11 cellular contexts compared by ENCODE assay signal in the genomic region with DNA sequence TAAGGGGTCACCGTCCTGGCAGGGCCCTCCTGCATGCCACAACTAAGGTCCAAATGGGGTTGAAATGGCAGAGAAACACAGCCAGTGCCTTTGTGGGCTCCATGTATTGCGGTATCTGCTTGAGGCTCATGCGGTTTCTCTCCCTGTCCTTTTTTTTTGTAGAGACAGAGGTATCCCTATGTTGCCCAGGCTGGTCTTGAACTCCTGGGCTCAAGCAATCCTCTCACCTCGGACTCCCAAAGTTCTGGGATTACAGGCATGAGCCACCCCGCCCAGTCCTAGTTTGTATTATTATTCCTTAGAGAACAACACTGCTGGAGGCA.
A peak's percentile ranks its signal among the peaks of the same experiment; 100 is the strongest.
DNase-seq lines count a peak whose midpoint lies in the region; ATAC-seq and TF ChIP-seq lines count a peak whose summit lies in the region.
"Had no signal": no experiment of that assay in that cellular context is flagged by ENCODE, and none has a peak within 500 bp of the region (broad histone marks: within the 10 kb centered on the region; RNA-seq: fewer than 3 reads in every experiment).

No MANE protein-coding gene starts in this region.

- H3K27me3 Mint-ChIP-seq in activated CD8-positive, alpha-beta T cell treated with anti-CD3 and anti-CD28 coated beads for 36 hours: no peaks in the 10 kb centered on the region
- no peaks in the 10 kb centered on the region for H3K27me3 Mint-ChIP-seq in activated CD8-positive, alpha-beta T cell treated with anti-CD3 and anti-CD28 coated beads, Interleukin-2, amount 10 ng/mL, durations not matched to agents 7 days and 5 days (ENCODE audit: low read depth)

- TF ChIP-seq CTCF in activated CD8-positive, alpha-beta T cell treated with anti-CD3 and anti-CD28 coated beads for 36 hours (IDR thresholded peaks at IDR 0.05): peak; percentile 20
- TF ChIP-seq CTCF in OCI-LY1 (IDR thresholded peaks at IDR 0.05; ENCODE audit: low read length) (peak; percentile 21), dorsolateral prefrontal cortex (IDR thresholded peaks at IDR 0.05 in 54 of 56, conservative IDR thresholded peaks at IDR 0.05 in 2 of 56; ENCODE audit: low read depth in 1 of 56, partially characterized antibody in 56 of 56) (peak in 25 of 56 donors; percentile 1 to 54 (median 18)), left lung (IDR thresholded peaks at IDR 0.05) (peak in 1 of 2 donors; percentile 42), colonic mucosa (IDR thresholded peaks at IDR 0.05) (no peak)

- no peaks in the 10 kb centered on the region for H3K9me2 ChIP-seq in OCI-LY1 (ENCODE audit: low read depth, low read length)

- H3K4me1 Mint-ChIP-seq in activated CD8-positive, alpha-beta T cell treated with anti-CD3 and anti-CD28 coated beads for 36 hours (ENCODE audit: low read depth): peaks cover 4% of the 10 kb centered on the region
- H3K4me1 Mint-ChIP-seq in activated CD8-positive, alpha-beta T cell treated with anti-CD3 and anti-CD28 coated beads, Interleukin-2, amount 10 ng/mL, durations not matched to agents 7 days and 5 days (ENCODE audit: low read depth): no peaks in the 10 kb centered on the region

- POLR2A ChIA-PET in activated CD8-positive, alpha-beta T cell treated with anti-CD3 and anti-CD28 coated beads for 36 hours (lab: Charles Lee): interaction anchor here (1.6 kb wide), 1 partner anchor 186 kb away, joined by 8 read pairs; no protein-coding TSS in a partner anchor
- POLR2A ChIA-PET in activated CD8-positive, alpha-beta T cell treated with anti-CD3 and anti-CD28 coated beads, Interleukin-2, amount 10 ng/mL, durations not matched to agents 7 days and 5 days (lab: Charles Lee): interaction anchor here (1.0 to 2.0 kb wide), 2 partner anchors 63 to 185 kb away, joined by 3 to 19 read pairs; no protein-coding TSS in a partner anchor

- H3K79me2 ChIP-seq in OCI-LY1 (ENCODE audit: insufficient read depth, low read length): no peaks in the 10 kb centered on the region

- no peak overlapping the region for H3K4me2 ChIP-seq in OCI-LY1 (ENCODE audit: low read length)

- no peaks in the 10 kb centered on the region for H3F3A ChIP-seq in OCI-LY1 (ENCODE audit: insufficient read depth, low read length)

- no peak overlapping the region for H3K4me3 Mint-ChIP-seq in activated CD8-positive, alpha-beta T cell treated with anti-CD3 and anti-CD28 coated beads for 36 hours
- no peak overlapping the region for H3K4me3 Mint-ChIP-seq in activated CD8-positive, alpha-beta T cell treated with anti-CD3 and anti-CD28 coated beads, Interleukin-2, amount 10 ng/mL, durations not matched to agents 7 days and 5 days
- H3K4me3 Mint-ChIP-seq: activated naive CD8-positive, alpha-beta T cell had no signal

- H3K27ac ChIP-seq in OCI-LY1 (ENCODE audit: low read depth, low read length, poor library complexity, severe bottlenecking) (no peak overlapping the region), dorsolateral prefrontal cortex (peak overlapping the region in 58 of 59 donors; percentile 3 to 89 (median 78)), skeletal muscle tissue (ENCODE audit: low read depth, low read length) (no peak overlapping the region), left lung (no peak overlapping the region), colonic mucosa (no peak overlapping the region)

- DNase-seq in activated CD8-positive, alpha-beta T cell treated with anti-CD3 and anti-CD28 coated beads for 36 hours: no peak
- no peak for DNase-seq in activated CD8-positive, alpha-beta T cell treated with anti-CD3 and anti-CD28 coated beads, Interleukin-2, amount 10 ng/mL, durations not matched to agents 7 days and 5 days
- DNase-seq in dorsolateral prefrontal cortex (no peak), left lung (no peak), NK-92 (lab: John Stamatoyannopoulos, UW; ENCODE audit: unreplicated experiment) (no peak), colonic mucosa (no peak)

- H3K4me3 ChIP-seq in OCI-LY1 (ENCODE audit: low read depth, low read length, poor library complexity, severe bottlenecking) (no peak overlapping the region), dorsolateral prefrontal cortex (peak overlapping the region in 7 of 59 donors; percentile 1 to 32 (median 23)), skeletal muscle tissue (ENCODE audit: low read length in 3 of 3) (peak overlapping the region in 1 of 3 donors; percentile 46), left lung (no peak overlapping the region), colonic mucosa (no peak overlapping the region)
- H3K4me3 ChIP-seq: lung, smooth muscle cell had no signal

- H3K27ac Mint-ChIP-seq in activated CD8-positive, alpha-beta T cell treated with anti-CD3 and anti-CD28 coated beads for 36 hours: no peak overlapping the region
- no peak overlapping the region for H3K27ac Mint-ChIP-seq in activated CD8-positive, alpha-beta T cell treated with anti-CD3 and anti-CD28 coated beads, Interleukin-2, amount 10 ng/mL, durations not matched to agents 7 days and 5 days
- H3K27ac Mint-ChIP-seq: activated naive CD8-positive, alpha-beta T cell had no signal

- no peak overlapping the region for H2AFZ ChIP-seq in OCI-LY1 (ENCODE audit: low read length)

- H3K36me3 Mint-ChIP-seq in activated CD8-positive, alpha-beta T cell treated with anti-CD3 and anti-CD28 coated beads for 36 hours (ENCODE audit: low read depth): no peaks in the 10 kb centered on the region
- H3K36me3 Mint-ChIP-seq in activated CD8-positive, alpha-beta T cell treated with anti-CD3 and anti-CD28 coated beads, Interleukin-2, amount 10 ng/mL, durations not matched to agents 7 days and 5 days (ENCODE audit: low read depth): no peaks in the 10 kb centered on the region
- H3K36me3 Mint-ChIP-seq: activated naive CD8-positive, alpha-beta T cell had no signal

- CTCF ChIA-PET in activated CD8-positive, alpha-beta T cell treated with anti-CD3 and anti-CD28 coated beads for 36 hours (lab: Charles Lee): interaction anchor here (0.6 to 3.0 kb wide), 21 partner anchors 8 to 320 kb away, joined by 3 to 56 read pairs (median 4); no protein-coding TSS in a partner anchor
- CTCF ChIA-PET in activated CD8-positive, alpha-beta T cell treated with anti-CD3 and anti-CD28 coated beads, Interleukin-2, amount 10 ng/mL, durations not matched to agents 7 days and 5 days (lab: Charles Lee): interaction anchor here (0.5 to 3.0 kb wide), 21 partner anchors 9 to 324 kb away, joined by 3 to 65 read pairs (median 4); partner anchors contain the start of gene WAPL

- H3K9ac ChIP-seq in OCI-LY1 (ENCODE audit: low read length): no peak overlapping the region
- peak overlapping the region in 2 of 3 donors; percentile 32 to 54 for H3K9ac ChIP-seq in skeletal muscle tissue (ENCODE audit: low read depth in 1 of 3, low read length in 3 of 3)
- no peak overlapping the region for H3K9ac ChIP-seq in colonic mucosa (ENCODE audit: low read depth in 2 of 2, low read length in 2 of 2)

- no peaks in the 10 kb centered on the region for H4K20me1 ChIP-seq in OCI-LY1 (ENCODE audit: insufficient read depth, low read length)

- intact Hi-C loops in activated CD8-positive, alpha-beta T cell treated with anti-CD3 and anti-CD28 coated beads for 36 hours (cut with micrococcal nuclease): loop anchor here (1.0 kb wide), 1 partner anchor 185 kb away; no protein-coding TSS in a partner anchor
- intact Hi-C loops in dorsolateral prefrontal cortex (cut with DNase I): loop anchor here (1.0 to 10.0 kb wide), 3 partner anchors 61 to 185 kb away; partner anchors contain the start of gene WAPL (in 1 of the 2)
- intact Hi-C loops in left lung (cut with DNase I): loop anchor here in 1 of 2 donors (5.0 kb wide), 1 partner anchor 178 kb away; no protein-coding TSS in a partner anchor
- intact Hi-C loops in colonic mucosa (cut with DNase I): loop anchor here (1.0 kb wide), 1 partner anchor 186 kb away; no protein-coding TSS in a partner anchor

- H3K9me3 ChIP-seq in OCI-LY1 (ENCODE audit: low read length) (no peaks in the 10 kb centered on the region), skeletal muscle tissue (ENCODE audit: control insufficient read depth in 3 of 3, low read length in 3 of 3) (no peaks in the 10 kb centered on the region), left lung (no peaks in the 10 kb centered on the region), colonic mucosa (no peaks in the 10 kb centered on the region)

- no peak for ATAC-seq in activated CD8-positive, alpha-beta T cell treated with anti-CD3 and anti-CD28 coated beads for 36 hours
- ATAC-seq in activated CD8-positive, alpha-beta T cell treated with anti-CD3 and anti-CD28 coated beads, Interleukin-2, amount 10 ng/mL, durations not matched to agents 7 days and 5 days: no peak
- ATAC-seq in left lung: no peak

- H3K4me1 ChIP-seq in OCI-LY1 (ENCODE audit: insufficient read depth, low read length, severe bottlenecking): no peaks in the 10 kb centered on the region
- H3K4me1 ChIP-seq in skeletal muscle tissue (ENCODE audit: control insufficient read depth in 3 of 3, insufficient read depth in 3 of 3, low read length in 3 of 3): peaks cover 0 to 14% (median 7%) of the 10 kb centered on the region in 3 donors
- peaks cover 0 to 5% of the 10 kb centered on the region in 2 donors for H3K4me1 ChIP-seq in left lung
- H3K4me1 ChIP-seq in colonic mucosa: no peaks in the 10 kb centered on the region

- H3K36me3 ChIP-seq in OCI-LY1 (ENCODE audit: insufficient read depth, low read length) (no peaks in the 10 kb centered on the region), skeletal muscle tissue (ENCODE audit: control insufficient read depth in 3 of 3, insufficient read depth in 3 of 3, low read length in 3 of 3) (no peaks in the 10 kb centered on the region), left lung (no peaks in the 10 kb centered on the region), colonic mucosa (no peaks in the 10 kb centered on the region)

- H3K9me3 Mint-ChIP-seq in activated CD8-positive, alpha-beta T cell treated with anti-CD3 and anti-CD28 coated beads for 36 hours: no peaks in the 10 kb centered on the region
- no peaks in the 10 kb centered on the region for H3K9me3 Mint-ChIP-seq in activated CD8-positive, alpha-beta T cell treated with anti-CD3 and anti-CD28 coated beads, Interleukin-2, amount 10 ng/mL, durations not matched to agents 7 days and 5 days (ENCODE audit: insufficient read depth)

- H3K27me3 ChIP-seq in OCI-LY1 (ENCODE audit: insufficient read depth, low read length) (no peaks in the 10 kb centered on the region), dorsolateral prefrontal cortex (no peaks in the 10 kb centered on the region), skeletal muscle tissue (ENCODE audit: control insufficient read depth in 3 of 3, insufficient read depth in 3 of 3, low read length in 3 of 3) (no peaks in the 10 kb centered on the region), left lung (no peaks in the 10 kb centered on the region), colonic mucosa (no peaks in the 10 kb centered on the region)

Comparison
In these comparisons a context has a peak if more than half of its experiments do, and no peak if none do; other contexts are left out.
1. H3K27ac ChIP-seq: peak in dorsolateral prefrontal cortex (58 of 59); none in OCI-LY1 (single experiment), skeletal muscle tissue (single experiment), left lung (0 of 2) and colonic mucosa (single experiment).
2. H3K9ac ChIP-seq: peak in skeletal muscle tissue (2 of 3); none in OCI-LY1 (single experiment) and colonic mucosa (0 of 2).